In the genomic region with DNA sequence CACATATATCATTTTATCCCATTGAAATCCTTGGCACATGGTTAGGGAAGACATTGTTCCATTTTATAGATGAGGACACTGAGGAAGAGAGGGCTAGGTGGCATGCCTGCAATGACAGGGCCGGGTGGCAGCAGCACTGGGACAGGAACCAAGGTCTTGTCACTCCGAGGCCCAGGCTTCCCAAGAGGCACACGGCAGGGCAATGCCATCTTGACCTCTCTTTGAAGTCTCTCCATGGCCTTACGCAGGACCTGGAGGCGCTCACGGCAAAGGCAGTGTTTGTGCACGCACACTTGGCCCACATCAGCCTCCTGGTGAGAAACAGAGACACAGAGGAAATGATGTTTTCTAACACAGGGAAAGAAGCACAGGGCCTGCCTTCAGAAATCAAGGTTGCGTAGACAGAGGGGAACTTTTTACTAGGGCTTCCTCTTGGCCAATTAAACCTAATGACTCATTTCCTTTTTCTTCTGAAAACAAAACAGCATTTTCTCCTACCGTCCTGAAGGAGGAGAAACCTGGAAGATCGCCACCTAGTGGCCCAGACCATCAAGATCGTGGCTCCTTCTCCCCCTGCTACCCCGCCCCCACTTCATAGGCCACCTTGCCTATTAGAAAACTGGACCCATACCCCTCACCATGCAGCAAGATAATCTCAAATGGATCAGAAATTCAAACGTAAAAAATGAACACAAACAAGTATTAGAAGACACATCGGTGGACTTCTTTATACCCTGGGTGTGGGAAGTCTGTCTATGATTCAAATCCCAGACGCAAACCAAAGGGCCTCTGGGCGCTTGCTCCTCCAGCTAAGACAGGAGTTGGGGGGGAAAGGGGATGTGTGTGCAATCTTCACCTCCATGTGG, we compare ENCODE assay signal across 8 cellular contexts.
DNase-seq lines count a peak whose midpoint lies in the region; ATAC-seq, FAIRE-seq and TF ChIP-seq lines count a peak whose summit lies in the region.

No MANE protein-coding gene starts in this region.

- peaks cover 26% of the 10 kb centered on the region for H3K4me1 ChIP-seq in suprapubic skin

- TF ChIP-seq EP300 in suprapubic skin (IDR thresholded peaks at IDR 0.05), result no peak

- no peaks in the 10 kb centered on the region for H3K27me3 ChIP-seq in suprapubic skin

- H3K27ac ChIP-seq in suprapubic skin, result peak overlapping the region; percentile 77

- 18% methylated on average over 16 of the region's 16 CpGs for WGBS in suprapubic skin

- H3K4me3 ChIP-seq in suprapubic skin, result peak overlapping the region; percentile 21

- H3K9me3 ChIP-seq in suprapubic skin, result no peaks in the 10 kb centered on the region

- TF ChIP-seq POLR2A in suprapubic skin (IDR thresholded peaks at IDR 0.05), result no peak

- H3K36me3 ChIP-seq in suprapubic skin, result no peaks in the 10 kb centered on the region

- peak; percentile 92 for ATAC-seq in GM21737 (IDR thresholded peaks at IDR 0.05; ENCODE audit: unreplicated experiment)

- peak; percentile 74 to 81 for TF ChIP-seq CTCF in suprapubic skin (IDR thresholded peaks at IDR 0.05)

- DNase-seq in EL, result peak; percentile 94
- peak; percentile 71 for DNase-seq in KG1 (lab: John Stamatoyannopoulos, UW)
- peak; percentile 11 for DNase-seq in SHP77 treated with DMSO at 0.1 percent for 48 hours (lab: John Stamatoyannopoulos, UW)
- peak; percentile 75 for DNase-seq in activated gamma-delta T cell treated with anti-CD3 and anti-CD28 coated beads, Interleukin-2, amount 50 U/mL, for 16 hours (ENCODE audit: low read depth)
- DNase-seq in frontal cortex (ENCODE audit: low spot score in 2 of 2), result peak; percentile 47 to 65
- DNase-seq in occipital lobe (lab: John Stamatoyannopoulos, UW), result peak; percentile 33
- peak; percentile 93 to 94 for DNase-seq in suprapubic skin (ENCODE audit: low spot score in 2 of 2)

- no peak for FAIRE-seq in frontal cortex (lab: Jason Lieb, UNC)

Comparison
In these comparisons a context has a peak if more than half of its experiments do, and no peak if none do; other contexts are left out.
1. Peak in every context shown above with its lines: DNase-seq, ATAC-seq, H3K4me3 ChIP-seq and H3K27ac ChIP-seq.
2. DNase-seq: peak in every context shown above with its lines; median percentile 94 in EL; 94 in suprapubic skin; 75 in activated gamma-delta T cell treated with anti-CD3 and anti-CD28 coated beads, Interleukin-2, amount 50 U/mL, for 16 hours; 71 in KG1; 56 in frontal cortex; 33 in occipital lobe; 11 in SHP77 treated with DMSO at 0.1 percent for 48 hours.